Comparison of ENCODE assay signal across 2 cellular contexts in genomic region chr5:88815048-88815789, GRCh38.
TF ChIP-seq lines count a peak whose summit lies in the region.

No MANE protein-coding gene starts in this region.

TF ChIP-seq in SK-N-SH, 30 proteins besides CTCF, POLR2A, EP300 and RAD21 (continued from another document):
- TF ChIP-seq MAX (IDR thresholded peaks at IDR 0.05; ENCODE audit: low read depth) (no peak), FOSL2 (IDR thresholded peaks at IDR 0.05; ENCODE audit: borderline replicate concordance, low read depth) (no peak), TEAD4 (IDR thresholded peaks at IDR 0.05; ENCODE audit: borderline replicate concordance, insufficient read depth) (no peak)
TF ChIP-seq in SK-N-SH: peak in this region for 0.

TF ChIP-seq in SK-N-SH treated with all-trans-retinoic acid at 6 μM for 48 hours, 23 proteins besides CTCF, POLR2A, EP300 and RAD21 (continued from another document):
- TF ChIP-seq, protein P1, sequence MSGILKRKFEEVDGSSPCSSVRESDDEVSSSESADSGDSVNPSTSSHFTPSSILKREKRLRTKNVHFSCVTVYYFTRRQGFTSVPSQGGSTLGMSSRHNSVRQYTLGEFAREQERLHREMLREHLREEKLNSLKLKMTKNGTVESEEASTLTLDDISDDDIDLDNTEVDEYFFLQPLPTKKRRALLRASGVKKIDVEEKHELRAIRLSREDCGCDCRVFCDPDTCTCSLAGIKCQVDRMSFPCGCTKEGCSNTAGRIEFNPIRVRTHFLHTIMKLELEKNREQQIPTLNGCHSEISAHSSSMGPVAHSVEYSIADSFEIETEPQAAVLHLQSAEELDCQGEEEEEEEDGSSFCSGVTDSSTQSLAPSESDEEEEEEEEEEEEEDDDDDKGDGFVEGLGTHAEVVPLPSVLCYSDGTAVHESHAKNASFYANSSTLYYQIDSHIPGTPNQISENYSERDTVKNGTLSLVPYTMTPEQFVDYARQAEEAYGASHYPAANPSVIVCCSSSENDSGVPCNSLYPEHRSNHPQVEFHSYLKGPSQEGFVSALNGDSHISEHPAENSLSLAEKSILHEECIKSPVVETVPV (CRISPR knock-in tag; IDR thresholded peaks at IDR 0.05) = no peak
- TF ChIP-seq ZFP30 (CRISPR knock-in tag; IDR thresholded peaks at IDR 0.05) (no peak), ZFP3 (CRISPR knock-in tag; IDR thresholded peaks at IDR 0.05) (no peak), BACH2 (CRISPR knock-in tag; IDR thresholded peaks at IDR 0.05; ENCODE audit: borderline replicate concordance) (no peak), CSDC2 (CRISPR knock-in tag; IDR thresholded peaks at IDR 0.05) (no peak), TSHZ2 (CRISPR knock-in tag; IDR thresholded peaks at IDR 0.05) (no peak), ARNTL (CRISPR knock-in tag; IDR thresholded peaks at IDR 0.05; ENCODE audit: borderline replicate concordance, low read depth) (no peak), ESRRG (CRISPR knock-in tag; IDR thresholded peaks at IDR 0.05) (no peak), ZNF70 (CRISPR knock-in tag; IDR thresholded peaks at IDR 0.05) (no peak), RARB (CRISPR knock-in tag; IDR thresholded peaks at IDR 0.05) (no peak), PATZ1 (CRISPR knock-in tag; IDR thresholded peaks at IDR 0.05; ENCODE audit: borderline replicate concordance) (no peak), PPARA (CRISPR knock-in tag; IDR thresholded peaks at IDR 0.05; ENCODE audit: borderline replicate concordance) (no peak), ZC3H10 (CRISPR knock-in tag; IDR thresholded peaks at IDR 0.05) (no peak)
- TF ChIP-seq, protein P2, sequence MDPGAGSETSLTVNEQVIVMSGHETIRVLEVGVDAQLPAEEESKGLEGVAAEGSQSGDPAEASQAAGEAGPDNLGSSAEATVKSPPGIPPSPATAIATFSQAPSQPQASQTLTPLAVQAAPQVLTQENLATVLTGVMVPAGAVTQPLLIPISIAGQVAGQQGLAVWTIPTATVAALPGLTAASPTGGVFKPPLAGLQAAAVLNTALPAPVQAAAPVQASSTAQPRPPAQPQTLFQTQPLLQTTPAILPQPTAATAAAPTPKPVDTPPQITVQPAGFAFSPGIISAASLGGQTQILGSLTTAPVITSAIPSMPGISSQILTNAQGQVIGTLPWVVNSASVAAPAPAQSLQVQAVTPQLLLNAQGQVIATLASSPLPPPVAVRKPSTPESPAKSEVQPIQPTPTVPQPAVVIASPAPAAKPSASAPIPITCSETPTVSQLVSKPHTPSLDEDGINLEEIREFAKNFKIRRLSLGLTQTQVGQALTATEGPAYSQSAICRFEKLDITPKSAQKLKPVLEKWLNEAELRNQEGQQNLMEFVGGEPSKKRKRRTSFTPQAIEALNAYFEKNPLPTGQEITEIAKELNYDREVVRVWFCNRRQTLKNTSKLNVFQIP (CRISPR knock-in tag; IDR thresholded peaks at IDR 0.05; ENCODE audit: borderline replicate concordance, low read depth) = no peak
